In the genomic region with DNA sequence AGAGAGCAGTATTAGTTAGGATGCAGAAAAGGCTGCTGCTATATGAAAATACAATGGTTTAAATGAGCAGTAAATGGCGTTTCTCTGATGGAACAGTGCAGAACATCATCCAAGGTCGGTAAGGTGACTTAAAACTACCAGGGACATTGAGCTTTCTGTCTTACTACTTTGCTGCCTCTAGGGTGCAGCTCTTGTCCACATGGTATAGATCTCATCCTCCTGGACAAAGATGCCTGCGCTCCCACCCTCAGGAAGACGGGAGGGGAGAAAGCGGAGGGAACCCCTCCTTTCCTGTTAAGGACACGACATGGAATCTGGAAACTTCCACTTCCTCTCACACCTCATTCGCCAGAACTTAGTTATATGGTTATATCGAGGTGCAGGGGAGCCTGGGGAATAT, we compare ENCODE assay signal across 13 cellular contexts.
DNase-seq lines count a peak whose midpoint lies in the region; ATAC-seq and TF ChIP-seq lines count a peak whose summit lies in the region.
"Had no signal": no experiment of that assay in that cellular context is flagged by ENCODE, and none has a peak within 500 bp of the region (broad histone marks: within the 10 kb centered on the region; RNA-seq: fewer than 3 reads in every experiment).

No MANE protein-coding gene starts in this region.

- H3K4me1 Mint-ChIP-seq in activated T-helper 1 cell treated with anti-CD3 and anti-CD28 coated beads, Interleukin-12 subunit alpha, Interleukin-12 subunit beta, Interleukin-2, Interleukin-4 antibody, amounts not matched to agents 30 ng/mL and 10 ng/mL and 1 ng/mL, durations not matched to agents 14 hours and 24 hours and 36 hours (ENCODE audit: low read depth), result no peaks in the 10 kb centered on the region

- intact Hi-C loops in activated T-helper 1 cell treated with anti-CD3 and anti-CD28 coated beads, Interleukin-12 subunit alpha, Interleukin-12 subunit beta, Interleukin-2, Interleukin-4 antibody, amounts not matched to agents 30 ng/mL and 10 ng/mL and 1 ng/mL, durations not matched to agents 14 hours and 24 hours and 36 hours (cut with micrococcal nuclease), result no loop called here

- H3K4me1 ChIP-seq in cardiac muscle cell (ENCODE audit: low read depth) (no peaks in the 10 kb centered on the region), suprapubic skin (peaks cover 10% of the 10 kb centered on the region)
- H3K4me1 ChIP-seq: esophagus squamous epithelium had no signal

- no peaks in the 10 kb centered on the region for H3K27me3 ChIP-seq in cardiac muscle cell
- H3K27me3 ChIP-seq in suprapubic skin, result no peaks in the 10 kb centered on the region
- H3K27me3 ChIP-seq: MG63 had no signal

- H3K4me3 ChIP-seq in cardiac muscle cell, result no peak overlapping the region
- no peak overlapping the region for H3K4me3 ChIP-seq in suprapubic skin
- H3K4me3 ChIP-seq: esophagus squamous epithelium, MG63 had no signal

- TF ChIP-seq CTCF in cardiac muscle cell (IDR thresholded peaks at IDR 0.05; ENCODE audit: low read depth, low read length), result peak; percentile 53
- TF ChIP-seq CTCF in suprapubic skin (IDR thresholded peaks at IDR 0.05), result peak in 1 of 2 donors; percentile 9

- peaks cover 6% of the 10 kb centered on the region for H3K27me3 Mint-ChIP-seq in activated T-helper 1 cell treated with anti-CD3 and anti-CD28 coated beads, Interleukin-12 subunit alpha, Interleukin-12 subunit beta, Interleukin-2, Interleukin-4 antibody, amounts not matched to agents 30 ng/mL and 10 ng/mL and 1 ng/mL, durations not matched to agents 14 hours and 24 hours and 36 hours (ENCODE audit: insufficient read depth)

- WGBS in suprapubic skin, result 45% methylated on average over 8 of the region's 8 CpGs

- H3K27ac ChIP-seq in cardiac muscle cell (no peak overlapping the region), suprapubic skin (peak overlapping the region; percentile 1)

- no peaks in the 10 kb centered on the region for H3K36me3 Mint-ChIP-seq in activated T-helper 1 cell treated with anti-CD3 and anti-CD28 coated beads, Interleukin-12 subunit alpha, Interleukin-12 subunit beta, Interleukin-2, Interleukin-4 antibody, amounts not matched to agents 30 ng/mL and 10 ng/mL and 1 ng/mL, durations not matched to agents 14 hours and 24 hours and 36 hours (ENCODE audit: low read depth)
- H3K36me3 Mint-ChIP-seq: naive thymus-derived CD8-positive, alpha-beta T cell had no signal

- peak; percentile 20 for DNase-seq in NCI-H146 (lab: John Stamatoyannopoulos, UW)
- no peak for DNase-seq in NCI-H146 treated with DMSO at 0.1 percent for 48 hours (lab: John Stamatoyannopoulos, UW; ENCODE audit: unreplicated experiment)
- peak; percentile 45 for DNase-seq in RKO (ENCODE audit: low spot score)
- peak; percentile 35 to 59 for DNase-seq in cardiac muscle cell (ENCODE audit: low read depth in 1 of 2, low spot score in 1 of 2)
- no peak for DNase-seq in suprapubic skin (ENCODE audit: low spot score in 2 of 2)
- no peak for DNase-seq in activated CD8-positive, alpha-beta memory T cell treated with anti-CD3 and anti-CD28 coated beads, Interleukin-2, amount 50 U/mL, for 4 hours
- DNase-seq in activated T-helper 1 cell treated with anti-CD3 and anti-CD28 coated beads, Interleukin-12 subunit alpha, Interleukin-12 subunit beta, Interleukin-2, Interleukin-4 antibody, amounts not matched to agents 30 ng/mL and 10 ng/mL and 1 ng/mL, durations not matched to agents 14 hours and 24 hours and 36 hours (ENCODE audit: low spot score), result no peak
- DNase-seq: activated naive CD4-positive, alpha-beta T cell; esophagus squamous epithelium; MG63; naive thymus-derived CD8-positive, alpha-beta T cell; T-helper 9 cell had no signal

- no peak overlapping the region for H3K27ac Mint-ChIP-seq in activated T-helper 1 cell treated with anti-CD3 and anti-CD28 coated beads, Interleukin-12 subunit alpha, Interleukin-12 subunit beta, Interleukin-2, Interleukin-4 antibody, amounts not matched to agents 30 ng/mL and 10 ng/mL and 1 ng/mL, durations not matched to agents 14 hours and 24 hours and 36 hours
- H3K27ac Mint-ChIP-seq: naive thymus-derived CD8-positive, alpha-beta T cell had no signal

- TF ChIP-seq POLR2A in suprapubic skin (IDR thresholded peaks at IDR 0.05), result no peak

- no peaks in the 10 kb centered on the region for H3K9me3 Mint-ChIP-seq in activated T-helper 1 cell treated with anti-CD3 and anti-CD28 coated beads, Interleukin-12 subunit alpha, Interleukin-12 subunit beta, Interleukin-2, Interleukin-4 antibody, amounts not matched to agents 30 ng/mL and 10 ng/mL and 1 ng/mL, durations not matched to agents 14 hours and 24 hours and 36 hours

- no peaks in the 10 kb centered on the region for H3K36me3 ChIP-seq in cardiac muscle cell
- no peaks in the 10 kb centered on the region for H3K36me3 ChIP-seq in suprapubic skin
- H3K36me3 ChIP-seq: esophagus squamous epithelium, MG63 had no signal

- ATAC-seq in GM19023 (IDR thresholded peaks at IDR 0.05; ENCODE audit: unreplicated experiment), result no peak
- ATAC-seq: naive thymus-derived CD8-positive, alpha-beta T cell had no signal

- no peak for TF ChIP-seq EP300 in suprapubic skin (IDR thresholded peaks at IDR 0.05)

- no peaks in the 10 kb centered on the region for H3K9me3 ChIP-seq in cardiac muscle cell (ENCODE audit: low read depth)
- H3K9me3 ChIP-seq in suprapubic skin, result no peaks in the 10 kb centered on the region
- H3K9me3 ChIP-seq: esophagus squamous epithelium, MG63 had no signal

- no peak overlapping the region for H3K4me3 Mint-ChIP-seq in activated T-helper 1 cell treated with anti-CD3 and anti-CD28 coated beads, Interleukin-12 subunit alpha, Interleukin-12 subunit beta, Interleukin-2, Interleukin-4 antibody, amounts not matched to agents 30 ng/mL and 10 ng/mL and 1 ng/mL, durations not matched to agents 14 hours and 24 hours and 36 hours
- H3K4me3 Mint-ChIP-seq: naive thymus-derived CD8-positive, alpha-beta T cell had no signal

Comparison
In these comparisons a context has a peak if more than half of its experiments do, and no peak if none do; other contexts are left out.
1. DNase-seq: peak in NCI-H146 (single experiment), RKO (single experiment) and cardiac muscle cell (2 of 2); none in NCI-H146 treated with DMSO at 0.1 percent for 48 hours (single experiment), suprapubic skin (0 of 2), activated CD8-positive, alpha-beta memory T cell treated with anti-CD3 and anti-CD28 coated beads, Interleukin-2, amount 50 U/mL, for 4 hours (single experiment) and activated T-helper 1 cell treated with anti-CD3 and anti-CD28 coated beads, Interleukin-12 subunit alpha, Interleukin-12 subunit beta, Interleukin-2, Interleukin-4 antibody, amounts not matched to agents 30 ng/mL and 10 ng/mL and 1 ng/mL, durations not matched to agents 14 hours and 24 hours and 36 hours (single experiment).